21 cellular contexts compared by ENCODE assay signal in the genomic region with DNA sequence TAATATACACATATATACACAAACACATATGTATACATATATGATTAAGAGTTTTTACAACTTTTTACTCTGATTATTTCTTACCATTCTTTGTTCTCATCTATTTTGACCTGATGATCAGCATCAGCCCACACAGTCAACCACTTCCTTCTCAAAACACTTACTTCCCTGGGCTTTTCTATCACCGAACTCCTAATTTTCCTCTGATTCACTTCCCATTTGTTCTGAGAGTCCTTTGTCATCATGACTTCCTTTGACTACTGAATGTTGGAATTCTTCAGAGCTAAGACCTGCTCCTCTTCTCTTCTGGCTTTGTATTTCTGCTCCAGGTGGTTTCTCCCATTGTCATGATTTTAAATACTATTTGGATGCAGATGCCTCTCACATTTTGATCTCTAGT.
"Had no signal": no experiment of that assay in that cellular context is flagged by ENCODE, and none has a peak within 500 bp of the region (broad histone marks: within the 10 kb centered on the region; RNA-seq: fewer than 3 reads in every experiment).

No MANE protein-coding gene starts in this region.

- H3K27ac Mint-ChIP-seq: activated CD4-positive, alpha-beta memory T cell treated with anti-CD3 and anti-CD28 coated beads for 36 hours; activated CD4-positive, alpha-beta T cell treated with anti-CD3 and anti-CD28 coated beads, Interleukin-2, amount 10 ng/mL, durations not matched to agents 7 days and 5 days; activated naive CD4-positive, alpha-beta T cell treated with anti-CD3 and anti-CD28 coated beads for 36 hours; activated naive CD8-positive, alpha-beta T cell treated with anti-CD3 and anti-CD28 coated beads for 36 hours had no signal

- H3K36me3 Mint-ChIP-seq: activated CD4-positive, alpha-beta memory T cell treated with anti-CD3 and anti-CD28 coated beads for 36 hours had no signal

- H3K9me3 ChIP-seq: MG63, SJSA1 had no signal

- H3K4me3 Mint-ChIP-seq: activated CD4-positive, alpha-beta memory T cell treated with anti-CD3 and anti-CD28 coated beads for 36 hours; activated CD4-positive, alpha-beta T cell treated with anti-CD3 and anti-CD28 coated beads, Interleukin-2, amount 10 ng/mL, durations not matched to agents 7 days and 5 days; activated naive CD4-positive, alpha-beta T cell treated with anti-CD3 and anti-CD28 coated beads for 36 hours; activated naive CD8-positive, alpha-beta T cell treated with anti-CD3 and anti-CD28 coated beads for 36 hours; activated T-cell treated with anti-CD3 and anti-CD28 coated beads, Interleukin-2, amount 50 U/mL, for 4 hours had no signal

- ATAC-seq: activated T-cell treated with anti-CD3 and anti-CD28 coated beads, Interleukin-2, amount 50 U/mL, for 4 hours; SK-N-SH treated with all-trans-retinoic acid at 6 μM for 48 hours had no signal

- H3K27ac ChIP-seq: SJSA1 had no signal

- H3K4me1 ChIP-seq: SJSA1 had no signal

- H3K4me3 ChIP-seq: MG63, SJSA1 had no signal

- DNase-seq: activated CD4-positive, alpha-beta memory T cell treated with anti-CD3 and anti-CD28 coated beads for 36 hours; activated CD4-positive, alpha-beta T cell treated with anti-CD3 and anti-CD28 coated beads, Interleukin-2, amount 10 ng/mL, durations not matched to agents 7 days and 5 days; activated CD4-positive, CD25-positive, alpha-beta regulatory T cell; activated CD8-positive, alpha-beta memory T cell treated with anti-CD3 and anti-CD28 coated beads for 24 hours; activated effector memory CD4-positive, alpha-beta T cell treated with anti-CD3 and anti-CD28 coated beads, Interleukin-2, amount 50 U/mL, for 16 hours; activated naive CD4-positive, alpha-beta T cell treated with anti-CD3 and anti-CD28 coated beads for 36 hours; activated naive CD8-positive, alpha-beta T cell treated with anti-CD3 and anti-CD28 coated beads for 36 hours; activated T-cell treated with anti-CD3 and anti-CD28 coated beads, Interleukin-2, amount 50 U/mL, for 4 hours; cerebellar nuclear complex; MG63; NCI-H1105; NCI-H1436 treated with DMSO at 0.1 percent for 48 hours; NCI-H187; NCI-H2081; NCI-H510A treated with DMSO at 0.1 percent for 48 hours; NCI-H69; NK-92 treated with Interleukin-12 subunit alpha and Interleukin-12 subunit beta, amount 100 ng/mL, for 24 hours; SHP77; SW 1271 had no signal

- H3K27me3 ChIP-seq: MG63, SJSA1 had no signal

- H3K36me3 ChIP-seq: MG63, SJSA1 had no signal

- H3K27me3 Mint-ChIP-seq: activated CD4-positive, alpha-beta memory T cell treated with anti-CD3 and anti-CD28 coated beads for 36 hours; activated CD4-positive, alpha-beta T cell treated with anti-CD3 and anti-CD28 coated beads, Interleukin-2, amount 10 ng/mL, durations not matched to agents 7 days and 5 days; activated naive CD8-positive, alpha-beta T cell treated with anti-CD3 and anti-CD28 coated beads for 36 hours had no signal
